Comparison of ENCODE assay signal across 20 cellular contexts in the genomic region with DNA sequence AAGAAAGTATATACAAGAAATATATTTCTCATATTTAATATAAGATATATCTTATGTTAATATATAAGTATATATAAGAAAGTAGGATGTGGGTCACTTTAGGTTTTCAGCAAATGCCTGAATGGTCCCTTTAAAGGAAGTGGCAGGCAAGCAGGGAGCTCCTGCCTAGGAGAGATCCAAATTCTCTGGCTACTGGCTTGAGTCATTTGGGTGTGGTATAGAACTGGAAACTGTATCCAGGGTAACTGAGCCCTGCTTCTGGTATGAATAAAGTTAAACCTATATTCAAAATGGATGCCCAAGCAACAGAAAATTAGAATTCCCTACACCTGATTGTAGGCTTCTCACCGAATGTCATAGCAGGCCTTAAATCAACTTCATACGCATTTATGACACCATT.
DNase-seq lines count a peak whose midpoint lies in the region; ATAC-seq, FAIRE-seq and TF ChIP-seq lines count a peak whose summit lies in the region.
"Had no signal": no experiment of that assay in that cellular context is flagged by ENCODE, and none has a peak within 500 bp of the region (broad histone marks: within the 10 kb centered on the region; RNA-seq: fewer than 3 reads in every experiment).

No MANE protein-coding gene starts in this region.

- H3K27ac ChIP-seq in K562 (ENCODE audit: extremely low read depth, low read depth, low read length), result no peak overlapping the region
- H3K27ac ChIP-seq in left ventricle myocardium inferior (replicated peaks), result peak overlapping the region; percentile 42
- peak overlapping the region in 18 of 21 experiments; percentile 3 to 78 (median 62) for H3K27ac ChIP-seq in skin epidermis
- H3K27ac ChIP-seq: brain microvascular endothelial cell, right lobe of liver had no signal

- H3K9me3 ChIP-seq in K562 (replicated peaks; ENCODE audit: control insufficient read depth, insufficient read depth, low read depth, low read length) (no peaks in the 10 kb centered on the region), left ventricle myocardium inferior (replicated peaks) (no peaks in the 10 kb centered on the region)
- H3K9me3 ChIP-seq: right lobe of liver, SK-N-SH had no signal

- H3K4me2 ChIP-seq in K562 (ENCODE audit: insufficient read depth, low read length), result no peak overlapping the region
- H3K4me2 ChIP-seq: SK-N-SH had no signal

- TF ChIP-seq CTCF in K562 (IDR thresholded peaks at IDR 0.05 in 2 of 3, conservative IDR thresholded peaks at IDR 0.05 in 1 of 3; ENCODE audit: insufficient read depth in 2 of 3, low read depth in 1 of 3, low read length in 3 of 3) (no peak), left ventricle myocardium inferior (IDR thresholded peaks at IDR 0.05; ENCODE audit: borderline replicate concordance) (no peak)

- in situ Hi-C loops in K562 (cut with MboI), result no loop called here

- peak; percentile 17 for DNase-seq in HT1080 (ENCODE audit: low read depth)
- DNase-seq in K562 (ENCODE audit: extremely low read depth in 1 of 4, low spot score in 3 of 4), result no peak
- DNase-seq in left ventricle myocardium inferior, result no peak
- DNase-seq in NCI-H2227 (lab: John Stamatoyannopoulos, UW; ENCODE audit: unreplicated experiment), result no peak
- no peak for DNase-seq in cerebellar cortex (ENCODE audit: low spot score)
- DNase-seq: activated CD4-positive, CD25-positive, alpha-beta regulatory T cell; activated CD8-positive, alpha-beta T cell treated with anti-CD3 and anti-CD28 coated beads for 36 hours; activated T-cell treated with anti-CD3 and anti-CD28 coated beads, Interleukin-2, amount 50 U/mL, for 24 hours; brain microvascular endothelial cell; dermis blood vessel endothelial cell; glutamatergic neuron; NCI-H2227 treated with DMSO at 0.1 percent for 48 hours; NCI-H82; right lobe of liver; SK-N-SH; stimulated activated naive CD8-positive, alpha-beta T cell treated with anti-CD3 and anti-CD28 coated beads, Interleukin-15, Interleukin-2, amounts not matched to agents 100 U/mL and 50 U/mL, for 24 hours had no signal

- no peaks in the 10 kb centered on the region for H4K20me1 ChIP-seq in K562 (replicated peaks; ENCODE audit: control insufficient read depth, insufficient read depth, low read length)

- H3K4me1 ChIP-seq in K562 (replicated peaks in 1 of 2; ENCODE audit: control insufficient read depth in 2 of 2, insufficient read depth in 2 of 2, low read length in 2 of 2), result no peaks in the 10 kb centered on the region
- peaks cover 4% of the 10 kb centered on the region for H3K4me1 ChIP-seq in left ventricle myocardium inferior
- H3K4me1 ChIP-seq: right lobe of liver had no signal

- 17% methylated on average over 2 of the region's 2 CpGs for WGBS in K562 (ENCODE audit: insufficient coverage, low coverage, missing lambda C conversion rate)

- TF ChIP-seq EP300 in K562 (IDR thresholded peaks at IDR 0.05; ENCODE audit: low read length), result no peak

- no peak for TF ChIP-seq RAD21 in K562 (CRISPR knock-in tag; conservative IDR thresholded peaks at IDR 0.05 in 1 of 2, IDR thresholded peaks at IDR 0.05 in 1 of 2)

- H3K27me3 ChIP-seq in K562 (ENCODE audit: control insufficient read depth in 2 of 2, insufficient read depth in 2 of 2, low read length in 2 of 2) (peaks cover 0 to 5% of the 10 kb centered on the region in 2 experiments; a peak in 1 of 5 replicates), left ventricle myocardium inferior (ENCODE audit: low read depth) (no peaks in the 10 kb centered on the region)
- H3K27me3 ChIP-seq: brain microvascular endothelial cell, right lobe of liver had no signal

- H3K9ac ChIP-seq in K562 (ENCODE audit: insufficient read depth in 1 of 2, low read depth in 2 of 2, low read length in 2 of 2), result no peak overlapping the region
- H3K9ac ChIP-seq: SK-N-SH had no signal

- H3K36me3 ChIP-seq in K562 (ENCODE audit: control insufficient read depth, insufficient read depth, low read length), result no peaks in the 10 kb centered on the region
- no peaks in the 10 kb centered on the region for H3K36me3 ChIP-seq in left ventricle myocardium inferior
- H3K36me3 ChIP-seq: brain microvascular endothelial cell, right lobe of liver had no signal

- no peak overlapping the region; the same call in 1 of the 2 replicates for H2AFZ ChIP-seq in K562 (ENCODE audit: low read depth, low read length)

- CTCF ChIA-PET in K562 (lab: Yijun Ruan, JAX; ENCODE audit: low intra/inter-chr PET ratio), result no interaction called here

- no peaks in the 10 kb centered on the region for H3K79me2 ChIP-seq in K562 (ENCODE audit: control insufficient read depth, insufficient read depth, low read length)

- H3K9me1 ChIP-seq in K562 (ENCODE audit: control insufficient read depth, insufficient read depth, low read length), result no peaks in the 10 kb centered on the region

- ATAC-seq in K562 (no peak), GM21360 (IDR thresholded peaks at IDR 0.05; ENCODE audit: unreplicated experiment) (no peak), HG02973 (IDR thresholded peaks at IDR 0.05; ENCODE audit: unreplicated experiment) (no peak)
- ATAC-seq: activated CD8-positive, alpha-beta T cell treated with anti-CD3 and anti-CD28 coated beads for 36 hours; right lobe of liver; stimulated activated naive CD8-positive, alpha-beta T cell treated with anti-CD3 and anti-CD28 coated beads, Interleukin-15, Interleukin-2, amounts not matched to agents 100 U/mL and 50 U/mL, for 24 hours had no signal

- no TSS peak for BruUV-seq in K562 (replicated peaks; lab: Mats Ljungman, UMichigan)

- TF ChIP-seq POLR2A in K562 (conservative IDR thresholded peaks at IDR 0.05), result no peak

- FAIRE-seq in K562 (lab: Jason Lieb, UNC), result no peak
- FAIRE-seq: H54 had no signal

- POLR2A ChIA-PET in K562 (lab: Yijun Ruan, JAX), result no interaction called here

- H3K4me3 ChIP-seq in K562 (no peak overlapping the region), left ventricle myocardium inferior (no peak overlapping the region), skin epidermis (no peak overlapping the region)
- H3K4me3 ChIP-seq: right lobe of liver had no signal

- intact Hi-C loops in K562 (cut with micrococcal nuclease) (no loop called here), left ventricle myocardium inferior (cut with micrococcal nuclease) (no loop called here)

TF ChIP-seq in K562, 482 proteins besides CTCF, POLR2A, EP300 and RAD21 (continues in another document):
- TF ChIP-seq ZNF668 (CRISPR knock-in tag; IDR thresholded peaks at IDR 0.05), result no peak
- TF ChIP-seq SIRT6 (IDR thresholded peaks at IDR 0.05; ENCODE audit: low read depth, low read length), result no peak
- TF ChIP-seq ILK (tag; IDR thresholded peaks at IDR 0.05; ENCODE audit: borderline replicate concordance, low read depth), result no peak
- 0 out of 2 replicates have a peak, but pooled peaks have one; percentile 28 for TF ChIP-seq ZBTB40 (IDR thresholded peaks at IDR 0.05)
- no peak for TF ChIP-seq ZBTB40 (CRISPR knock-in tag; IDR thresholded peaks at IDR 0.05)
